Comparison of ENCODE assay signal across 25 cellular contexts in genomic region chr5:139893873-139894272, GRCh38.
DNase-seq lines count a peak whose midpoint lies in the region; ATAC-seq and TF ChIP-seq lines count a peak whose summit lies in the region.
"Had no signal": no experiment of that assay in that cellular context is flagged by ENCODE, and none has a peak within 500 bp of the region (broad histone marks: within the 10 kb centered on the region; RNA-seq: fewer than 3 reads in every experiment).

No MANE protein-coding gene starts in this region.

- no peak for TF ChIP-seq CTCF in HEK293 (tag by site-specific recombination; IDR thresholded peaks at IDR 0.05)
- TF ChIP-seq CTCF in fibroblast of villous mesenchyme (IDR thresholded peaks at IDR 0.05; ENCODE audit: insufficient read depth, low read depth, low read length) = no peak
- no peak for TF ChIP-seq CTCF in mucosa of descending colon (IDR thresholded peaks at IDR 0.05)

- POLR2A ChIA-PET in HEK293 (lab: Yijun Ruan, JAX) = no interaction called here

- H3K27ac ChIP-seq in HEK293 (ENCODE audit: extremely low read depth, low read depth, low read length) (no peak overlapping the region), muscle layer of colon (ENCODE audit: low read depth, low read length) (peak overlapping the region; percentile 10)
- H3K27ac ChIP-seq: C4-2B, SK-N-MC had no signal

- CTCF ChIA-PET in HEK293 (lab: Yijun Ruan, JAX) = interaction anchor here (1.3 kb wide), 1 partner anchor 22 kb away, joined by 4 read pairs; no protein-coding TSS in a partner anchor

- H3K4me1 ChIP-seq in HEK293 (ENCODE audit: control insufficient read depth, insufficient read depth, low read length) (no peaks in the 10 kb centered on the region), muscle layer of colon (ENCODE audit: insufficient read depth, low read length) (peaks cover 34% of the 10 kb centered on the region), mucosa of descending colon (ENCODE audit: low read depth) (no peaks in the 10 kb centered on the region)
- H3K4me1 ChIP-seq: Caco-2 had no signal

- ATAC-seq in left colon (no peak), mucosa of descending colon (no peak)
- ATAC-seq: CD8-positive, alpha-beta T cell; GM12878; HCT116; HepG2 had no signal

- H3K36me3 ChIP-seq in HEK293 (ENCODE audit: control insufficient read depth in 2 of 2, insufficient read depth in 1 of 2, low read length in 2 of 2) (no peaks in the 10 kb centered on the region), muscle layer of colon (ENCODE audit: insufficient read depth, low read length) (no peaks in the 10 kb centered on the region), mucosa of descending colon (ENCODE audit: low read depth) (no peaks in the 10 kb centered on the region)

- intact Hi-C loops in left colon (cut with DNase I, micrococcal nuclease) (no loop called here), mucosa of descending colon (cut with DNase I, micrococcal nuclease) (no loop called here)

- no peak overlapping the region for H3K9ac ChIP-seq in muscle layer of colon (ENCODE audit: low read length)

- H3K9me3 ChIP-seq in HEK293 (ENCODE audit: control insufficient read depth, insufficient read depth, low read depth, low read length) (no peaks in the 10 kb centered on the region), muscle layer of colon (ENCODE audit: low read length) (no peaks in the 10 kb centered on the region), mucosa of descending colon (no peaks in the 10 kb centered on the region)
- H3K9me3 ChIP-seq: Caco-2 had no signal

- DNase-seq in ELF-1 (ENCODE audit: low read depth, low spot score) (peak; percentile 53), fibroblast of villous mesenchyme (ENCODE audit: low read depth) (peak; percentile 12), left colon (no peak), retina (no peak), mucosa of descending colon (no peak)
- DNase-seq: Caco-2; CD8-positive, alpha-beta T cell; GDM1; Karpas-422; NCI-H1092; NCI-H1417 treated with DMSO at 0.1 percent for 48 hours; NCI-H1694 treated with DMSO at 0.1 percent for 48 hours; NCI-H2081; NCI-H226; NCI-H510A; NCI-H69; RPMI8226; SIG-M5 had no signal

- H3K4me3 ChIP-seq in HEK293 (ENCODE audit: low read depth, low read length) = no peak overlapping the region
- H3K4me3 ChIP-seq in fibroblast of villous mesenchyme (ENCODE audit: low read depth, low read length) = no peak overlapping the region
- H3K4me3 ChIP-seq in muscle layer of colon (ENCODE audit: low read depth in 1 of 2, low read length in 2 of 2) = no peak overlapping the region
- no peak overlapping the region for H3K4me3 ChIP-seq in mucosa of descending colon
- H3K4me3 ChIP-seq: GM12878, SK-N-MC had no signal

- no peaks in the 10 kb centered on the region for H3K27me3 ChIP-seq in muscle layer of colon (ENCODE audit: control insufficient read depth in 1 of 2, insufficient read depth in 2 of 2, low read length in 2 of 2)

TF ChIP-seq in HEK293, 187 proteins besides CTCF, POLR2A, EP300 and RAD21:
- TF ChIP-seq ZIC2 (tag by site-specific recombination; IDR thresholded peaks at IDR 0.05) (peak; percentile 82), ZFHX2 (tag by site-specific recombination; conservative IDR thresholded peaks at IDR 0.05) (peak; percentile 56), ZNF221 (tag by site-specific recombination; IDR thresholded peaks at IDR 0.05; ENCODE audit: borderline replicate concordance) (no peak)
TF ChIP-seq in HEK293: peak in this region for 2.

Comparison
In these comparisons a context has a peak if more than half of its experiments do, and no peak if none do; other contexts are left out.
1. DNase-seq: peak in ELF-1 (single experiment) and fibroblast of villous mesenchyme (single experiment); none in left colon (0 of 2), retina (single experiment) and mucosa of descending colon (0 of 3).